In the genomic region with DNA sequence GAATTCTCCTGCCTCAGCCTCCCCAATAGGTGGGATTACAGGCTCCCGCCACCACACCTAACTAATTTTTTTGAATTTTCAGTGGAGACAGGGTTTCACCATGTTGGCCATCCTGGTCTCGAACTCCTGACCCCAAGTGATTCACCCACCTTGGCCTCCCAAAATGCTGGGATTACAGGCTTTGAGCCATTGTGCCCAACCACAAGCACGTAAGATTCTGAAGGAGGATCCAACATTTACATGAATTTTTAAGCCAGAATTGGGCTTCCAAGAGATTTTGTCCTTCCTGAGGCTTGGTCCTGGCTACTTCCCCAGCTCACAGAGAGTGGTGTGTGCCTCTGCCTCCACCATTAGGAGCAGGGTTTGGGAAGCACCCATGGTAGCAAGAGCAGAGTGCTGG, we compare ENCODE assay signal across 21 cellular contexts. TPM values are rescaled to one million over a fixed set of nuclear protein-coding genes. Genes with fewer than 3 reads are reported as not detected.
DNase-seq lines count a peak whose midpoint lies in the region; ATAC-seq and TF ChIP-seq lines count a peak whose summit lies in the region.
"Had no signal": no experiment of that assay in that cellular context is flagged by ENCODE, and none has a peak within 500 bp of the region (broad histone marks: within the 10 kb centered on the region; RNA-seq: fewer than 3 reads in every experiment).

No MANE protein-coding gene starts in this region.

- H3K27me3 ChIP-seq in thoracic aorta (replicated peaks; ENCODE audit: insufficient read depth), result no peaks in the 10 kb centered on the region
- H3K27me3 ChIP-seq: BE2C, heart right ventricle, left lung had no signal

- peaks cover 4% of the 10 kb centered on the region for H3K27me3 Mint-ChIP-seq in HFFc6 (ENCODE audit: insufficient read depth)
- H3K27me3 Mint-ChIP-seq in activated T-helper 17 cell treated with anti-CD3 and anti-CD28 coated beads, Interleukin-2, amount 50 U/mL, for 72 hours, result no peaks in the 10 kb centered on the region
- H3K27me3 Mint-ChIP-seq: dendritic cell treated with granulocyte-macrophage colony-stimulating factor and Interleukin-4, amounts not matched to agents 40 ng/mL and 50 ng/mL, for 4 days had no signal

- TF ChIP-seq POLR2A in GM18505 (IDR thresholded peaks at IDR 0.05; ENCODE audit: borderline replicate concordance, extremely low read depth, insufficient read depth, insufficient read length), result no peak

- peak overlapping the region; percentile 45; the same call in 1 of the 2 replicates for H3K4me3 Mint-ChIP-seq in HFFc6
- H3K4me3 Mint-ChIP-seq in activated T-helper 17 cell treated with anti-CD3 and anti-CD28 coated beads, Interleukin-2, amount 50 U/mL, for 72 hours, result no peak overlapping the region
- H3K4me3 Mint-ChIP-seq: activated T-cell treated with anti-CD3 and anti-CD28 coated beads, Interleukin-2, amount 50 U/mL, for 4 hours; dendritic cell treated with granulocyte-macrophage colony-stimulating factor and Interleukin-4, amounts not matched to agents 40 ng/mL and 50 ng/mL, for 4 days; H9; natural killer cell had no signal

- H3K4me3 ChIP-seq in fibroblast of the aortic adventitia (ENCODE audit: low read depth, low read length) (no peak overlapping the region), thoracic aorta (no peak overlapping the region)
- H3K4me3 ChIP-seq: heart right ventricle, left lung, SK-N-MC had no signal

- no peak for DNase-seq in HFFc6
- peak; percentile 53 for DNase-seq in fibroblast of the aortic adventitia (ENCODE audit: low read depth)
- DNase-seq in thoracic aorta (ENCODE audit: low spot score), result no peak
- DNase-seq: activated CD4-positive, alpha-beta T cell treated with anti-CD3 and anti-CD28 coated beads for 4 hours; activated naive CD4-positive, alpha-beta T cell treated with Interleukin-2 at 50 U/mL for 16 hours; activated T-cell treated with anti-CD3 and anti-CD28 coated beads, Interleukin-2, amount 50 U/mL, for 4 hours; BE2C; H9; heart right ventricle; Kasumi-1; left lung; natural killer cell; NCI-H187; NCI-H526 treated with DMSO at 0.1 percent for 48 hours; small intestine had no signal

- H3K27ac Mint-ChIP-seq in HFFc6, result peak overlapping the region; percentile 89
- peak overlapping the region; percentile 54 for H3K27ac Mint-ChIP-seq in activated T-helper 17 cell treated with anti-CD3 and anti-CD28 coated beads, Interleukin-2, amount 50 U/mL, for 72 hours
- H3K27ac Mint-ChIP-seq: dendritic cell treated with granulocyte-macrophage colony-stimulating factor and Interleukin-4, amounts not matched to agents 40 ng/mL and 50 ng/mL, for 4 days; H9; natural killer cell had no signal

- peaks cover 88% of the 10 kb centered on the region for H3K36me3 ChIP-seq in thoracic aorta

- H3K4me1 Mint-ChIP-seq in HFFc6 (ENCODE audit: low read depth), result peaks cover 45% of the 10 kb centered on the region
- H3K4me1 Mint-ChIP-seq in activated T-helper 17 cell treated with anti-CD3 and anti-CD28 coated beads, Interleukin-2, amount 50 U/mL, for 72 hours, result peaks cover under 1% of the 10 kb centered on the region

- peaks cover 24% of the 10 kb centered on the region for H3K36me3 Mint-ChIP-seq in HFFc6 (ENCODE audit: low read depth)
- peaks cover 57% of the 10 kb centered on the region for H3K36me3 Mint-ChIP-seq in activated T-helper 17 cell treated with anti-CD3 and anti-CD28 coated beads, Interleukin-2, amount 50 U/mL, for 72 hours (ENCODE audit: low read depth)
- H3K36me3 Mint-ChIP-seq: natural killer cell had no signal

- no peaks in the 10 kb centered on the region for H3K9me3 ChIP-seq in thoracic aorta
- H3K9me3 ChIP-seq: BE2C, heart right ventricle, left lung had no signal

- H3K27ac ChIP-seq in thoracic aorta, result peak overlapping the region; percentile 18 to 36
- H3K27ac ChIP-seq: heart right ventricle, left lung, SK-N-MC had no signal

- no peaks in the 10 kb centered on the region for H3K4me1 ChIP-seq in thoracic aorta (ENCODE audit: control insufficient read depth in 1 of 2, low read depth in 2 of 2)

- no peak for ATAC-seq in activated T-helper 17 cell treated with anti-CD3 and anti-CD28 coated beads, Interleukin-2, amount 50 U/mL, for 72 hours (replicated peaks)
- no peak for ATAC-seq in thoracic aorta (ENCODE audit: insufficient number of reproducible peaks, low FRiP score, low read depth)
- no peak for ATAC-seq in GM18505 (IDR thresholded peaks at IDR 0.05; ENCODE audit: unreplicated experiment)
- no peak for ATAC-seq in SK-N-SH treated with all-trans-retinoic acid at 6 μM for 48 hours
- ATAC-seq in GM19324 (IDR thresholded peaks at IDR 0.05; ENCODE audit: low FRiP score, unreplicated experiment), result no peak
- ATAC-seq: activated T-cell treated with anti-CD3 and anti-CD28 coated beads, Interleukin-2, amount 50 U/mL, for 4 hours; heart right ventricle; left lung; natural killer cell had no signal

- TF ChIP-seq CTCF in HFFc6 (IDR thresholded peaks at IDR 0.05) (no peak), fibroblast of the aortic adventitia (IDR thresholded peaks at IDR 0.05; ENCODE audit: insufficient read depth, low read length) (no peak), thoracic aorta (IDR thresholded peaks at IDR 0.05) (no peak)

- H3K9me3 Mint-ChIP-seq in HFFc6, result no peaks in the 10 kb centered on the region
- H3K9me3 Mint-ChIP-seq in activated T-helper 17 cell treated with anti-CD3 and anti-CD28 coated beads, Interleukin-2, amount 50 U/mL, for 72 hours, result no peaks in the 10 kb centered on the region
- H3K9me3 Mint-ChIP-seq: activated T-cell treated with anti-CD3 and anti-CD28 coated beads, Interleukin-2, amount 50 U/mL, for 4 hours; dendritic cell treated with granulocyte-macrophage colony-stimulating factor and Interleukin-4, amounts not matched to agents 40 ng/mL and 50 ng/mL, for 4 days; H9; natural killer cell had no signal

TF ChIP-seq in SK-N-SH treated with all-trans-retinoic acid at 6 μM for 48 hours, 23 proteins besides CTCF, POLR2A, EP300 and RAD21:
- TF ChIP-seq SNAI2 (CRISPR knock-in tag; IDR thresholded peaks at IDR 0.05) (no peak), ZNF565 (CRISPR knock-in tag; conservative IDR thresholded peaks at IDR 0.05; ENCODE audit: low read depth) (no peak), RARB (CRISPR knock-in tag; IDR thresholded peaks at IDR 0.05) (no peak), TOX (CRISPR knock-in tag; IDR thresholded peaks at IDR 0.05; ENCODE audit: borderline replicate concordance) (no peak), BACH2 (CRISPR knock-in tag; IDR thresholded peaks at IDR 0.05; ENCODE audit: borderline replicate concordance) (no peak), GLIS3 (CRISPR knock-in tag; IDR thresholded peaks at IDR 0.05) (no peak), ZC3H10 (CRISPR knock-in tag; IDR thresholded peaks at IDR 0.05) (no peak), ZFP3 (CRISPR knock-in tag; IDR thresholded peaks at IDR 0.05) (no peak), ZFP30 (CRISPR knock-in tag; IDR thresholded peaks at IDR 0.05) (no peak), OSR1 (CRISPR knock-in tag; IDR thresholded peaks at IDR 0.05) (no peak), ZNF70 (CRISPR knock-in tag; IDR thresholded peaks at IDR 0.05) (no peak), PPARA (CRISPR knock-in tag; IDR thresholded peaks at IDR 0.05; ENCODE audit: borderline replicate concordance) (no peak)
- TF ChIP-seq, protein P1, sequence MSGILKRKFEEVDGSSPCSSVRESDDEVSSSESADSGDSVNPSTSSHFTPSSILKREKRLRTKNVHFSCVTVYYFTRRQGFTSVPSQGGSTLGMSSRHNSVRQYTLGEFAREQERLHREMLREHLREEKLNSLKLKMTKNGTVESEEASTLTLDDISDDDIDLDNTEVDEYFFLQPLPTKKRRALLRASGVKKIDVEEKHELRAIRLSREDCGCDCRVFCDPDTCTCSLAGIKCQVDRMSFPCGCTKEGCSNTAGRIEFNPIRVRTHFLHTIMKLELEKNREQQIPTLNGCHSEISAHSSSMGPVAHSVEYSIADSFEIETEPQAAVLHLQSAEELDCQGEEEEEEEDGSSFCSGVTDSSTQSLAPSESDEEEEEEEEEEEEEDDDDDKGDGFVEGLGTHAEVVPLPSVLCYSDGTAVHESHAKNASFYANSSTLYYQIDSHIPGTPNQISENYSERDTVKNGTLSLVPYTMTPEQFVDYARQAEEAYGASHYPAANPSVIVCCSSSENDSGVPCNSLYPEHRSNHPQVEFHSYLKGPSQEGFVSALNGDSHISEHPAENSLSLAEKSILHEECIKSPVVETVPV (CRISPR knock-in tag; IDR thresholded peaks at IDR 0.05), result no peak

RNA-seq across cellular contexts. Expression of a gene that starts 11.1 kb away (rescaled TPM):
- total RNA-seq in HFFc6 (2021; fragmentation: NEBNext Ultra II Directional; extraction: Animal tissue kit (Norgen Biotek cat#: 25700)), result 100 to 1,000 TPM in 5 of 6 experiments, 10 to 100 TPM in 1; 96.6 to 123 (median 113) TPM
- total RNA-seq in activated T-helper 17 cell treated with anti-CD3 and anti-CD28 coated beads, Interleukin-2, amount 50 U/mL, for 72 hours, result 10 to 100 TPM; 14.9 to 22.8 TPM
- total RNA-seq in fibroblast of the aortic adventitia (ENCODE audit: low replicate concordance), result 9.5 and 38.9 TPM in 2 replicates
- total RNA-seq in thoracic aorta, result 10 to 100 TPM; 26.4 to 54.6 TPM

RNA-seq across cellular contexts. Expression of a gene that starts 15.2 kb away (rescaled TPM):
- total RNA-seq in HFFc6 (2021; fragmentation: NEBNext Ultra II Directional; extraction: Animal tissue kit (Norgen Biotek cat#: 25700)), result 100 to 1,000 TPM in 1 of 6 experiments, 10 to 100 TPM in 5; 86.6 to 101 (median 94.5) TPM
- total RNA-seq in activated T-helper 17 cell treated with anti-CD3 and anti-CD28 coated beads, Interleukin-2, amount 50 U/mL, for 72 hours, result 10 to 100 TPM; 78.6 to 87.6 TPM
- total RNA-seq in fibroblast of the aortic adventitia (ENCODE audit: low replicate concordance), result 13.2 and 77.5 TPM in 2 replicates
- total RNA-seq in thoracic aorta, result 10 to 100 TPM; 24.9 to 30.8 TPM

RNA-seq across cellular contexts. Expression of a gene that starts 41.8 kb away (rescaled TPM):
- 10 to 100 TPM; 63.4 to 87.4 (median 78.7) TPM for total RNA-seq in HFFc6 (2021; fragmentation: NEBNext Ultra II Directional; extraction: Animal tissue kit (Norgen Biotek cat#: 25700))
- total RNA-seq in activated T-helper 17 cell treated with anti-CD3 and anti-CD28 coated beads, Interleukin-2, amount 50 U/mL, for 72 hours, result 10 to 100 TPM; 11.0 to 45.4 TPM
- total RNA-seq in fibroblast of the aortic adventitia (ENCODE audit: low replicate concordance) (29.4 and 53.1 TPM in 2 replicates), thoracic aorta (100 to 1,000 TPM in 1 of 2 donors, 10 to 100 TPM in 1; 76.9 to 115 TPM)
